Comparison of ENCODE assay signal across 8 cellular contexts in the genomic region with DNA sequence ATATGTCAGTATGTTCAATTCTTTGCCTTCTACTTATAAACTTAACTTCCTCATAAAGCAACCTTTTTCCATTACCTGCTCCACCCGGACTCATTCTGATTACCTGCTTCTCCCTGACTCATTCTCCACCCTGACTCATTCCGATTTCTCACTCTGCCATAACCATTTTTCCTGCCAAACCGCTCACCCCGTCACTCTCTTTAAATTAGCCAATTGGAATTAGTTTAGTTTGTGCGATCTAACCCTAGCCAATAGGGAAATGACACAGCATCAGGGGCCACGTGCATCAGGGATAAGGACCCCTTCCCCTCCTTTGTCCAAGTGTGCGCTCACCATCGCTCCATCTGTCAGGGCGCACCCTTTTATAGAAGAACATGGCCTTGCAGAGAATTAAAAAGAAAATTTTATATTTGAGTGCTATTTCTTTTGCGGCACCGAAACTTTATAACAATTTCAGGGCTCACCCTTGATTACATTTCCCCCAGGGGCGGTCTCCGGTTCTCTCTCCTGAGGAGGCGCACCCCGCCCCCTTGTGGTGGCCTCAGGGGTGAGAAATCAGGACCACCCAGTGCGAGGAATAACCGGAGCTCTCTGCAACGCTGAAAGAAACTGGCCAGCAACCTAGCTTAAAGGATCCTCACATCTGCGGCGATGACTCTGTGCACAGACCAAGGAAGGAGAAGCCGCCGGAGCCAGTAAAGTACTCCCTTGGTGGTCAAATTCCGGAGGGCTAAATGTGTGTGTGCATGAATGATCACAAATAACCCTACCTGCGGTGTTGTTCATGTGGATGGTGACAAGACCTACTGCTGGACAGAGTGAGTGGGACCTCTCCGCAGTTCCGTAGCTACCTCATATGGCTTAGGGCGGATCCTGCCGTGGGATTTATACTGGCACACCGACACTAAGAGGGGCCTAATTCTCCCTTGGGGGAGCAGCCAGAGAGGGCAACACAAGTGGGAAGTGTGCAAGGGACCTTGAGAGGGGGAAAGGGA. TPM values are rescaled to one million over a fixed set of nuclear protein-coding genes. Genes with fewer than 3 reads are reported as not detected.
A peak's percentile ranks its signal among the peaks of the same experiment; 100 is the strongest.
DNase-seq lines count a peak whose midpoint lies in the region; TF ChIP-seq lines count a peak whose summit lies in the region.

No MANE protein-coding gene starts in this region.

- no CpG with 5 or more reads among the region's 29 CpGs for WGBS in neuronal stem cell (ENCODE audit: extremely low coverage in 2 of 2, insufficient read length in 2 of 2, insufficient replicate concordance in 1 of 2), 2 donors
- 36% methylated on average over 29 of the region's 29 CpGs for WGBS in suprapubic skin

- H3K36me3 ChIP-seq in A673 (ENCODE audit: insufficient read depth, low read length, poor library complexity, severe bottlenecking) (no peaks in the 10 kb centered on the region), Loucy (ENCODE audit: insufficient read depth, low read length) (no peaks in the 10 kb centered on the region), neuronal stem cell (replicated peaks in 1 of 2; ENCODE audit: control insufficient read depth in 2 of 2, insufficient read depth in 2 of 2, low read length in 2 of 2) (no peaks in the 10 kb centered on the region), suprapubic skin (no peaks in the 10 kb centered on the region)

- no peak overlapping the region for H2AFZ ChIP-seq in Loucy (ENCODE audit: low read length)
- no peak overlapping the region for H2AFZ ChIP-seq in neuronal stem cell (ENCODE audit: low read length)

- no peak overlapping the region for H3K9ac ChIP-seq in Loucy (ENCODE audit: low read depth, low read length, poor library complexity, severe bottlenecking)
- H3K9ac ChIP-seq in neuronal stem cell (ENCODE audit: low read depth, low read length, poor library complexity) = no peak overlapping the region

- H3K18ac ChIP-seq in neuronal stem cell (ENCODE audit: low read length) = no peak overlapping the region

- no peak overlapping the region for H3K4me2 ChIP-seq in Loucy (ENCODE audit: low read depth, low read length, poor library complexity, severe bottlenecking)
- peak overlapping the region; percentile 28 for H3K4me2 ChIP-seq in neuronal stem cell (ENCODE audit: insufficient read depth, low read length, poor library complexity, severe bottlenecking)

- no peak overlapping the region for H2BK15ac ChIP-seq in neuronal stem cell (ENCODE audit: low read length)

- H3K4me1 ChIP-seq in A673 (ENCODE audit: insufficient read depth, low read length, poor library complexity, severe bottlenecking) (peaks cover 16% of the 10 kb centered on the region), Loucy (ENCODE audit: insufficient read depth, low read length, poor library complexity, severe bottlenecking) (no peaks in the 10 kb centered on the region), neuronal stem cell (ENCODE audit: control insufficient read depth in 2 of 2, insufficient read depth in 1 of 2, low read depth in 1 of 2, low read length in 2 of 2) (peaks cover 0 to 4% of the 10 kb centered on the region in 2 donors), suprapubic skin (peaks cover 32% of the 10 kb centered on the region)

- no peak overlapping the region for H4K91ac ChIP-seq in neuronal stem cell (ENCODE audit: low read depth, low read length, poor library complexity)

- H3K9me3 ChIP-seq in A673 (ENCODE audit: low read depth, low read length, poor library complexity, severe bottlenecking) (no peaks in the 10 kb centered on the region), Loucy (ENCODE audit: insufficient read depth, low read depth, low read length) (no peaks in the 10 kb centered on the region), neuronal stem cell (replicated peaks in 1 of 2; ENCODE audit: control insufficient read depth in 2 of 2, insufficient read depth in 1 of 2, low read depth in 1 of 2, low read length in 2 of 2) (no peaks in the 10 kb centered on the region), suprapubic skin (no peaks in the 10 kb centered on the region)

- H4K20me1 ChIP-seq in Loucy (ENCODE audit: insufficient read depth, low read length, poor library complexity, severe bottlenecking) = no peaks in the 10 kb centered on the region

- no peak overlapping the region for H2BK12ac ChIP-seq in neuronal stem cell (ENCODE audit: low read length)

- no peak overlapping the region for H4K8ac ChIP-seq in neuronal stem cell (ENCODE audit: low read depth, low read length)

- DNase-seq in A673 (ENCODE audit: low spot score) (peak; percentile 63), fibroblast of pulmonary artery (ENCODE audit: low read depth) (peak; percentile 46), neuronal stem cell (ENCODE audit: low spot score) (peak; percentile 54), suprapubic skin (ENCODE audit: low spot score in 2 of 2) (no peak), SKM-1 treated with dmso at 0.1 percent for 144 hours (lab: John Stamatoyannopoulos, UW; ENCODE audit: unreplicated experiment) (no peak), T1000 (lab: John Stamatoyannopoulos, UW) (no peak)
- DNase-seq in activated T-cell treated with anti-CD3 and anti-CD28 coated beads, Interleukin-2, amount 50 U/mL, for 48 hours = peak; percentile 70 to 76

- POLR2A ChIA-PET in A673 (lab: Charles Lee; ENCODE audit: low non-redundant PET) = no interaction called here

- H3K4ac ChIP-seq in neuronal stem cell (ENCODE audit: low read length) = no peak overlapping the region

- no peak for TF ChIP-seq EP300 in suprapubic skin (IDR thresholded peaks at IDR 0.05)

- no peaks in the 10 kb centered on the region for H3K9me2 ChIP-seq in Loucy (replicated peaks; ENCODE audit: low read depth, low read length)

- intact Hi-C loops in A673 (cut with micrococcal nuclease; ENCODE audit: unreplicated experiment) = no loop called here

- no peak overlapping the region for H2BK120ac ChIP-seq in neuronal stem cell (ENCODE audit: low read depth, low read length)

- no peak overlapping the region for H2AK5ac ChIP-seq in neuronal stem cell (ENCODE audit: low read depth, low read length)

- TF ChIP-seq CTCF in A673 (conservative IDR thresholded peaks at IDR 0.05; ENCODE audit: low read depth, low read length) (peak; percentile 66), Loucy (conservative IDR thresholded peaks at IDR 0.05; ENCODE audit: low read length) (peak; percentile 51), fibroblast of pulmonary artery (IDR thresholded peaks at IDR 0.05; ENCODE audit: low read length, missing control alignments) (peak; percentile 41), suprapubic skin (IDR thresholded peaks at IDR 0.05) (peak in 1 of 2 donors; percentile 45)

- CTCF ChIA-PET in A673 (lab: Charles Lee) = interaction anchor here (0.6 to 0.7 kb wide), 3 partner anchors 8 to 536 kb away, joined by 3 to 9 read pairs (median 3); no protein-coding TSS in a partner anchor

- H3K14ac ChIP-seq in neuronal stem cell (ENCODE audit: low read length) = no peak overlapping the region

- H2BK5ac ChIP-seq in neuronal stem cell (ENCODE audit: low read length) = no peak overlapping the region

- no peaks in the 10 kb centered on the region for H3K79me1 ChIP-seq in neuronal stem cell (ENCODE audit: low read depth, low read length)

- no peak overlapping the region for H3K4me3 ChIP-seq in A673 (ENCODE audit: low read depth, low read length, poor library complexity, severe bottlenecking)
- H3K4me3 ChIP-seq in Loucy (ENCODE audit: low read length, poor library complexity, severe bottlenecking) = no peak overlapping the region
- H3K4me3 ChIP-seq in fibroblast of pulmonary artery (replicated peaks; ENCODE audit: low read depth, low read length) = no peak overlapping the region
- H3K4me3 ChIP-seq in neuronal stem cell (ENCODE audit: low read length in 2 of 2) = peak overlapping the region in 1 of 2 donors; percentile 1
- peak overlapping the region; percentile 34 for H3K4me3 ChIP-seq in suprapubic skin

- H3F3A ChIP-seq in Loucy (ENCODE audit: low read depth) = no peaks in the 10 kb centered on the region

- no peaks in the 10 kb centered on the region for H3K79me2 ChIP-seq in Loucy (ENCODE audit: insufficient read depth, low read length)

- no peak overlapping the region for H3K23ac ChIP-seq in neuronal stem cell (ENCODE audit: low read depth, low read length, poor library complexity)

- no peak overlapping the region for H3K27ac ChIP-seq in A673 (ENCODE audit: low read depth, low read length, poor library complexity, severe bottlenecking)
- H3K27ac ChIP-seq in neuronal stem cell (replicated peaks; ENCODE audit: low read length) = no peak overlapping the region
- H3K27ac ChIP-seq in suprapubic skin = peak overlapping the region; percentile 14

- no peak for TF ChIP-seq POLR2A in suprapubic skin (IDR thresholded peaks at IDR 0.05)

- no TSS peak for BruUV-seq in A673 (replicated peaks; lab: Mats Ljungman, UMichigan)

- H3K27me3 ChIP-seq in A673 (replicated peaks; ENCODE audit: insufficient read depth, low read depth, low read length, poor library complexity) (no peaks in the 10 kb centered on the region), Loucy (ENCODE audit: insufficient read depth, low read length, poor library complexity, severe bottlenecking) (no peaks in the 10 kb centered on the region), neuronal stem cell (ENCODE audit: control insufficient read depth in 3 of 3, insufficient read depth in 3 of 3, low read depth in 1 of 3, low read length in 3 of 3) (peaks cover 0 to 42% (median 0%) of the 10 kb centered on the region in 3 experiments), suprapubic skin (no peaks in the 10 kb centered on the region)

RNA-seq across cellular contexts. Expression of a gene that starts 30.3 kb away (rescaled TPM):
- 12.3 and 15.5 TPM in 2 replicates for total RNA-seq in A673 (2021)
- not detected for polyA plus RNA-seq in neuronal stem cell (2013, experiment 1 of 2)
- 0.06 TPM for polyA plus RNA-seq in neuronal stem cell (2013, experiment 2 of 2)
- total RNA-seq in suprapubic skin = 10 to 100 TPM; 24.9 to 45.2 (median 32.0) TPM

RNA-seq across cellular contexts. Expression of a gene that starts 34.8 kb away (rescaled TPM):
- total RNA-seq in A673 (2021) = 81.8 and 84.8 TPM in 2 replicates
- polyA plus RNA-seq in neuronal stem cell (2013, experiment 1 of 2) = 9.9 TPM
- 10.5 TPM for polyA plus RNA-seq in neuronal stem cell (2013, experiment 2 of 2)
- 100 to 1,000 TPM; 205 to 450 (median 302) TPM for total RNA-seq in suprapubic skin

RNA-seq across cellular contexts. Expression of a gene that starts 44.3 kb away (rescaled TPM):
- 29.3 and 33.3 TPM in 2 replicates for total RNA-seq in A673 (2021)
- 16.1 TPM for polyA plus RNA-seq in neuronal stem cell (2013, experiment 1 of 2)
- 15.6 TPM for polyA plus RNA-seq in neuronal stem cell (2013, experiment 2 of 2)
- 10 to 100 TPM; 20.8 to 80.9 (median 26.5) TPM for total RNA-seq in suprapubic skin

RNA-seq across cellular contexts. Expression of a gene that starts 52.0 kb away (rescaled TPM):
- total RNA-seq in A673 (2021) (16.2 and 16.5 TPM in 2 replicates), suprapubic skin (10 to 100 TPM; 23.8 to 49.6 (median 34.8) TPM)
- 3.4 TPM for polyA plus RNA-seq in neuronal stem cell (2013, experiment 1 of 2)
- polyA plus RNA-seq in neuronal stem cell (2013, experiment 2 of 2) = 3.7 TPM

Comparison
In these comparisons a context has a peak if more than half of its experiments do, and no peak if none do; other contexts are left out.
1. DNase-seq: peak in A673 (single experiment), activated T-cell treated with anti-CD3 and anti-CD28 coated beads, Interleukin-2, amount 50 U/mL, for 48 hours (2 of 2), fibroblast of pulmonary artery (single experiment) and neuronal stem cell (single experiment); none in suprapubic skin (0 of 2), SKM-1 treated with dmso at 0.1 percent for 144 hours (single experiment) and T1000 (single experiment).